1 cellular context compared by ENCODE assay signal in genomic region chr1:30806381-30807317, GRCh38.
TF ChIP-seq lines count a peak whose summit lies in the region.

No MANE protein-coding gene starts in this region.

TF ChIP-seq in HepG2, 621 proteins besides CTCF, POLR2A, EP300 and RAD21:
- TF ChIP-seq PHF20 (CRISPR knock-in tag; IDR thresholded peaks at IDR 0.05): no peak
- no peak for TF ChIP-seq USF2 (IDR thresholded peaks at IDR 0.05; ENCODE audit: low read depth, low read length)
- no peak for TF ChIP-seq USF2 (CRISPR knock-in tag; IDR thresholded peaks at IDR 0.05; ENCODE audit: borderline replicate concordance)
- TF ChIP-seq PRMT3 (CRISPR knock-in tag; IDR thresholded peaks at IDR 0.05; ENCODE audit: borderline replicate concordance, low read depth): no peak
- peak; percentile 79 for TF ChIP-seq ZNF629 (CRISPR knock-in tag; conservative IDR thresholded peaks at IDR 0.05)
- TF ChIP-seq ZNF501 (CRISPR knock-in tag; IDR thresholded peaks at IDR 0.05): no peak
- TF ChIP-seq PHF8 (CRISPR knock-in tag; IDR thresholded peaks at IDR 0.05): no peak
- no peak for TF ChIP-seq MLX (CRISPR knock-in tag; IDR thresholded peaks at IDR 0.05)
- peak; percentile 41; the same call in 1 of the 2 replicates for TF ChIP-seq ZNF768 (CRISPR knock-in tag; IDR thresholded peaks at IDR 0.05)
